32 cellular contexts compared by ENCODE assay signal in genomic region chr2:21102356-21102755, GRCh38. TPM values are rescaled to one million over a fixed set of nuclear protein-coding genes. Genes with fewer than 3 reads are reported as not detected.
"Had no signal": no experiment of that assay in that cellular context is flagged by ENCODE, and none has a peak within 500 bp of the region (broad histone marks: within the 10 kb centered on the region; RNA-seq: fewer than 3 reads in every experiment).

No MANE protein-coding gene starts in this region.

- H3K4me1 ChIP-seq: adrenal gland, body of pancreas, breast epithelium had no signal

- H3K27me3 Mint-ChIP-seq: activated CD4-positive, alpha-beta T cell treated with anti-CD3 and anti-CD28 coated beads, Interleukin-2, amount 10 ng/mL, durations not matched to agents 24 days and 14 days; activated CD8-positive, alpha-beta T cell treated with anti-CD3 and anti-CD28 coated beads for 36 hours had no signal

- H3K36me3 Mint-ChIP-seq: activated naive CD4-positive, alpha-beta T cell treated with anti-CD3 and anti-CD28 coated beads, Interleukin-2, amount 50 U/mL, for 72 hours had no signal

- H3K4me3 ChIP-seq: adrenal gland, body of pancreas, breast epithelium, SJCRH30, SK-N-MC had no signal

- H3K36me3 ChIP-seq: adrenal gland, breast epithelium, SJCRH30 had no signal

- H3K9me3 Mint-ChIP-seq: activated CD4-positive, alpha-beta T cell treated with anti-CD3 and anti-CD28 coated beads, Interleukin-2, amount 10 ng/mL, durations not matched to agents 24 days and 14 days; activated CD8-positive, alpha-beta T cell treated with anti-CD3 and anti-CD28 coated beads for 36 hours; activated naive CD4-positive, alpha-beta T cell treated with anti-CD3 and anti-CD28 coated beads for 36 hours; activated naive CD4-positive, alpha-beta T cell treated with anti-CD3 and anti-CD28 coated beads, Interleukin-2, amount 50 U/mL, for 72 hours had no signal

- H3K9me3 ChIP-seq: adrenal gland, body of pancreas, breast epithelium, SJCRH30 had no signal

- DNase-seq: activated CD4-positive, alpha-beta T cell treated with anti-CD3 and anti-CD28 coated beads, Interleukin-2, amount 10 ng/mL, durations not matched to agents 24 days and 14 days; activated CD4-positive, alpha-beta T cell treated with anti-CD3 and anti-CD28 coated beads, Interleukin-2, amount 50 U/mL, for 4 hours; activated CD8-positive, alpha-beta T cell treated with anti-CD3 and anti-CD28 coated beads for 36 hours; activated gamma-delta T cell treated with Interleukin-2 at 50 U/mL for 16 hours; activated naive CD4-positive, alpha-beta T cell treated with anti-CD3 and anti-CD28 coated beads for 36 hours; activated T-cell treated with anti-CD3 and anti-CD28 coated beads, Interleukin-2, amount 50 U/mL, for 1 hour; adrenal gland; body of pancreas; NCI-H1048; NCI-H146; NCI-H187; NCI-H2081; NCI-H2171 treated with DMSO at 0.1 percent for 48 hours; NCI-H2227 treated with DMSO at 0.1 percent for 48 hours; NCI-H446; NCI-H510A treated with DMSO at 0.1 percent for 48 hours; NCI-H69; NCI-H82; SHP77; SJCRH30; T1000 had no signal

- ATAC-seq: activated CD8-positive, alpha-beta T cell treated with anti-CD3 and anti-CD28 coated beads for 36 hours; activated naive CD4-positive, alpha-beta T cell treated with anti-CD3 and anti-CD28 coated beads, Interleukin-2, amount 50 U/mL, for 72 hours; body of pancreas; Panc1 had no signal

- H3K27ac ChIP-seq: adrenal gland, body of pancreas, breast epithelium, SJCRH30, SK-N-MC had no signal

- H3K4me3 Mint-ChIP-seq: activated CD4-positive, alpha-beta T cell treated with anti-CD3 and anti-CD28 coated beads, Interleukin-2, amount 10 ng/mL, durations not matched to agents 24 days and 14 days; activated CD8-positive, alpha-beta T cell treated with anti-CD3 and anti-CD28 coated beads for 36 hours; activated naive CD4-positive, alpha-beta T cell treated with anti-CD3 and anti-CD28 coated beads for 36 hours had no signal

- H3K27me3 ChIP-seq: adrenal gland, body of pancreas, breast epithelium, SJCRH30 had no signal

- H3K4me1 Mint-ChIP-seq: activated CD4-positive, alpha-beta T cell treated with anti-CD3 and anti-CD28 coated beads, Interleukin-2, amount 10 ng/mL, durations not matched to agents 24 days and 14 days had no signal

RNA-seq across cellular contexts. Expression of gene TDRD15, which starts 21.4 kb away (rescaled TPM):
- total RNA-seq: activated CD4-positive, alpha-beta T cell treated with anti-CD3 and anti-CD28 coated beads, Interleukin-2, amount 10 ng/mL, durations not matched to agents 24 days and 14 days; activated CD8-positive, alpha-beta memory T cell treated with anti-CD3 and anti-CD28 coated beads for 36 hours; activated CD8-positive, alpha-beta T cell treated with anti-CD3 and anti-CD28 coated beads for 36 hours; activated naive CD4-positive, alpha-beta T cell treated with anti-CD3 and anti-CD28 coated beads for 36 hours; activated naive CD4-positive, alpha-beta T cell treated with anti-CD3 and anti-CD28 coated beads, Interleukin-2, amount 50 U/mL, for 72 hours; adrenal gland; astrocyte; cardiac septum; M059J; RPMI7951; T-helper 1 cell treated with Interleukin-12 subunit alpha and Interleukin-12 subunit beta and Interleukin-4 antibody, amounts not matched to agents 30 ng/mL and 1 ng/mL, for 36 hours; T-helper 2 cell treated with Interferon-gamma antibody and Interleukin-4, amounts not matched to agents 100 ng/mL and 5 ng/mL, for 36 hours had no signal
- polyA plus RNA-seq: adrenal gland had no signal

RNA-seq across cellular contexts. Expression of gene APOB, which starts 58.5 kb away (rescaled TPM):
- total RNA-seq: activated CD4-positive, alpha-beta T cell treated with anti-CD3 and anti-CD28 coated beads, Interleukin-2, amount 10 ng/mL, durations not matched to agents 24 days and 14 days; activated CD8-positive, alpha-beta memory T cell treated with anti-CD3 and anti-CD28 coated beads for 36 hours; activated CD8-positive, alpha-beta T cell treated with anti-CD3 and anti-CD28 coated beads for 36 hours; activated naive CD4-positive, alpha-beta T cell treated with anti-CD3 and anti-CD28 coated beads for 36 hours; activated naive CD4-positive, alpha-beta T cell treated with anti-CD3 and anti-CD28 coated beads, Interleukin-2, amount 50 U/mL, for 72 hours; M059J; RPMI7951; T-helper 1 cell treated with Interleukin-12 subunit alpha and Interleukin-12 subunit beta and Interleukin-4 antibody, amounts not matched to agents 30 ng/mL and 1 ng/mL, for 36 hours; T-helper 2 cell treated with Interferon-gamma antibody and Interleukin-4, amounts not matched to agents 100 ng/mL and 5 ng/mL, for 36 hours had no signal
